In the genomic region with DNA sequence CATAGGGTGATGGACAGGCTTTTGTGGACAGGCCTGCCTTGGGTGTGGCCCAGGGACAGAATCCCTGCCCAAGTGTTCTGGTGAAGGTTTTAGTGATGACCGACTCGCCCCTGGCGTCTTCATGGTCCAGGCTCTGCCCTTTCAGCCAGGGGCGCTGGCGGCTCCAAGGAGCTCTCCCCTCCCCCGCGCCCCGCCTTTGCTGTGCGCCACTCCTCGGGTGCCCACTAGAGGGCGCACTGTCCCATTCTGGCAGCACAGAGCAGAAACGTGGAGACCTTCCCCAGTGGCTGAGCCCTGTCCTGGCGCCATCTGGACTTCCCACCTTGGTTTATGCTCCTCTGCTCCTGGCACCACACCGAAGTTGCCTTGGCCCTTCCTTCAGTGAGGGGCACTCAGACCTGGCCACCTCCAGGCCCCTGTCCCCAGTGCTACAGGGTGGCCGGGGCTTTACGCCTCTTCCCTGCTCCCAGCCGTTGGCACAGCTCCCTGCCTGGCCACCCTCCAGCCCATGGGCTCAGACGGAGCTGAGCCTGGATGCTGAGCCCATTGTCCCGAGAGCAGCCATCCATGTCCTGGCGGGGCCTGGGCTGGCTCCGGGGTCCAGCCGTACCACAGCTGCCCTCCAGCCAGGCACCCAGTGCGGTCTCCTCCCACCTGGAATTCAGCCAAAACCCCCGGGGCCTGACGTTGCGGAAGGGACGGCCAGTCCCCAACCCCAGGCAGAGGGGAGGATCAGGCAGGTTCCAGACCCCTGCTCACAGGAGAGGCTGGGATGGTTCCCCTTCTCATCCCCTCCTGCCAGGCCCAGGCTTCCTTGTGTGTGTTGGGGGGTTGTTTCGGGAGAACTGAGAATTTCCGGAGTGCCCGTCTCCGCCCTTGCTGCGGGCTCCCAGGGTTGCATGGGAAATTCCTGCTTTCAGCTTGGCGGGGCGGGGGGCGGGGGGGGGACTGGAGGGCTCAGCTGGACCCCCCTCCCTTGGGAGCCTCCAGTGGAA, we compare ENCODE assay signal across 1 cellular context.
TF ChIP-seq lines count a peak whose summit lies in the region.

No MANE protein-coding gene starts in this region.

TF ChIP-seq in HepG2, 621 proteins besides CTCF, POLR2A, EP300 and RAD21 (continued from another document and continues in another):
- TF ChIP-seq, protein P1, sequence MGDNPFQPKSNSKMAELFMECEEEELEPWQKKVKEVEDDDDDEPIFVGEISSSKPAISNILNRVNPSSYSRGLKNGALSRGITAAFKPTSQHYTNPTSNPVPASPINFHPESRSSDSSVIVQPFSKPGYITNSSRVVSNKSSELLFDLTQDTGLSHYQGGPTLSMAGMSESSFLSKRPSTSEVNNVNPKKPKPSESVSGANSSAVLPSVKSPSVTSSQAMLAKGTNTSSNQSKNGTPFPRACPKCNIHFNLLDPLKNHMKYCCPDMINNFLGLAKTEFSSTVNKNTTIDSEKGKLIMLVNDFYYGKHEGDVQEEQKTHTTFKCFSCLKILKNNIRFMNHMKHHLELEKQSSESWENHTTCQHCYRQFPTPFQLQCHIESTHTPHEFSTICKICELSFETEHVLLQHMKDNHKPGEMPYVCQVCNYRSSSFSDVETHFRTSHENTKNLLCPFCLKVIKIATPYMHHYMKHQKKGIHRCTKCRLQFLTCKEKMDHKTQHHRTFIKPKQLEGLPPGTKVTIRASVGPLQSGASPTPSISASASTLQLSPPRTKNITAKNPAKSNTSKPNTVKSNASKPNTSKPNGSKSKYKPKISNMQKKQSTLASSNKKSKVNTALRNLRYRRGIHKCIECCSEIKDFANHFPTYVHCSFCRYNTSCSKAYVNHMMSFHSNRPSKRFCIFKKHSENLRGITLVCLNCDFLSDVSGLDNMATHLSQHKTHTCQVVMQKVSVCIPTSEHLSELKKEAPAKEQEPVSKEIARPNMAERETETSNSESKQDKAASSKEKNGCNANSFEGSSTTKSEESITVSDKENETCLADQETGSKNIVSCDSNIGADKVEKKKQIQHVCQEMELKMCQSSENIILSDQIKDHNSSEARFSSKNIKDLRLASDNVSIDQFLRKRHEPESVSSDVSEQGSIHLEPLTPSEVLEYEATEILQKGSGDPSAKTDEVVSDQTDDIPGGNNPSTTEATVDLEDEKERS (CRISPR knock-in tag; IDR thresholded peaks at IDR 0.05) = no peak
- TF ChIP-seq, protein P2, sequence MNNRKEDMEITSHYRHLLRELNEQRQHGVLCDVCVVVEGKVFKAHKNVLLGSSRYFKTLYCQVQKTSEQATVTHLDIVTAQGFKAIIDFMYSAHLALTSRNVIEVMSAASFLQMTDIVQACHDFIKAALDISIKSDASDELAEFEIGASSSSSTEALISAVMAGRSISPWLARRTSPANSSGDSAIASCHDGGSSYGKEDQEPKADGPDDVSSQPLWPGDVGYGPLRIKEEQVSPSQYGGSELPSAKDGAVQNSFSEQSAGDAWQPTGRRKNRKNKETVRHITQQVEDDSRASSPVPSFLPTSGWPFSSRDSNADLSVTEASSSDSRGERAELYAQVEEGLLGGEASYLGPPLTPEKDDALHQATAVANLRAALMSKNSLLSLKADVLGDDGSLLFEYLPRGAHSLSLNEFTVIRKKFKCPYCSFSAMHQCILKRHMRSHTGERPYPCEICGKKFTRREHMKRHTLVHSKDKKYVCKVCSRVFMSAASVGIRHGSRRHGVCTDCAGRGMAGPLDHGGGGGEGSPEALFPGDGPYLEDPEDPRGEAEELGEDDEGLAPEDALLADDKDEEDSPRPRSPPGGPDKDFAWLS (CRISPR knock-in tag; IDR thresholded peaks at IDR 0.05; ENCODE audit: borderline replicate concordance) = no peak
- TF ChIP-seq, protein P3, sequence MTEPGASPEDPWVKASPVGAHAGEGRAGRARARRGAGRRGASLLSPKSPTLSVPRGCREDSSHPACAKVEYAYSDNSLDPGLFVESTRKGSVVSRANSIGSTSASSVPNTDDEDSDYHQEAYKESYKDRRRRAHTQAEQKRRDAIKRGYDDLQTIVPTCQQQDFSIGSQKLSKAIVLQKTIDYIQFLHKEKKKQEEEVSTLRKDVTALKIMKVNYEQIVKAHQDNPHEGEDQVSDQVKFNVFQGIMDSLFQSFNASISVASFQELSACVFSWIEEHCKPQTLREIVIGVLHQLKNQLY (CRISPR knock-in tag; IDR thresholded peaks at IDR 0.05) = no peak
- TF ChIP-seq HDAC6 (IDR thresholded peaks at IDR 0.05; ENCODE audit: low read depth, low read length) (no peak), NCOA1 (CRISPR knock-in tag; IDR thresholded peaks at IDR 0.05) (no peak), MED8 (CRISPR knock-in tag; IDR thresholded peaks at IDR 0.05; ENCODE audit: insufficient replicate concordance) (no peak), JUNB (CRISPR knock-in tag; IDR thresholded peaks at IDR 0.05; ENCODE audit: borderline replicate concordance) (no peak), SRSF4 (IDR thresholded peaks at IDR 0.05; ENCODE audit: low read depth, low read length, poor library complexity, severe bottlenecking) (no peak), MAF1 (CRISPR knock-in tag; IDR thresholded peaks at IDR 0.05; ENCODE audit: borderline replicate concordance) (no peak), KLF15 (CRISPR knock-in tag; IDR thresholded peaks at IDR 0.05; ENCODE audit: borderline replicate concordance) (no peak), SSRP1 (CRISPR knock-in tag; IDR thresholded peaks at IDR 0.05) (no peak), ZNF746 (CRISPR knock-in tag; IDR thresholded peaks at IDR 0.05) (no peak), EED (CRISPR knock-in tag; IDR thresholded peaks at IDR 0.05) (0 out of 2 replicates have a peak, but pooled peaks have one; percentile 20), TAF1 (CRISPR knock-in tag; IDR thresholded peaks at IDR 0.05) (0 out of 2 replicates have a peak, but pooled peaks have one; percentile 27), ZNF781 (CRISPR knock-in tag; IDR thresholded peaks at IDR 0.05; ENCODE audit: borderline replicate concordance, not compliant biosample characterization) (no peak), RAD51 (IDR thresholded peaks at IDR 0.05; ENCODE audit: borderline replicate concordance) (no peak), HMG20B (CRISPR knock-in tag; conservative IDR thresholded peaks at IDR 0.05) (no peak), BRD4 (CRISPR knock-in tag; IDR thresholded peaks at IDR 0.05) (no peak), SP2 (CRISPR knock-in tag; IDR thresholded peaks at IDR 0.05) (no peak), ZNF138 (CRISPR knock-in tag; IDR thresholded peaks at IDR 0.05; ENCODE audit: low read depth) (no peak), ZNF615 (CRISPR knock-in tag; IDR thresholded peaks at IDR 0.05; ENCODE audit: borderline replicate concordance) (no peak), ZNF235 (CRISPR knock-in tag; IDR thresholded peaks at IDR 0.05; ENCODE audit: borderline replicate concordance) (no peak), ZNF367 (CRISPR knock-in tag; IDR thresholded peaks at IDR 0.05; ENCODE audit: borderline replicate concordance) (no peak), ZNF792 (CRISPR knock-in tag; IDR thresholded peaks at IDR 0.05) (no peak), MYNN (CRISPR knock-in tag; IDR thresholded peaks at IDR 0.05; ENCODE audit: low read depth) (no peak), MTF1 (CRISPR knock-in tag; IDR thresholded peaks at IDR 0.05) (no peak), PCBP1 (IDR thresholded peaks at IDR 0.05; ENCODE audit: borderline replicate concordance, low read depth, low read length) (no peak), EEA1 (CRISPR knock-in tag; IDR thresholded peaks at IDR 0.05; ENCODE audit: borderline replicate concordance) (no peak), ZNF816 (CRISPR knock-in tag; IDR thresholded peaks at IDR 0.05; ENCODE audit: borderline replicate concordance) (no peak; the same call in 1 of the 2 replicates), SOX6 (IDR thresholded peaks at IDR 0.05) (no peak), SOX6 (CRISPR knock-in tag; IDR thresholded peaks at IDR 0.05) (no peak), KAT7 (CRISPR knock-in tag; IDR thresholded peaks at IDR 0.05; ENCODE audit: borderline replicate concordance) (no peak), ZNF747 (CRISPR knock-in tag; IDR thresholded peaks at IDR 0.05; ENCODE audit: borderline replicate concordance) (0 out of 2 replicates have a peak, but pooled peaks have one; percentile 43)
- TF ChIP-seq, protein P4, sequence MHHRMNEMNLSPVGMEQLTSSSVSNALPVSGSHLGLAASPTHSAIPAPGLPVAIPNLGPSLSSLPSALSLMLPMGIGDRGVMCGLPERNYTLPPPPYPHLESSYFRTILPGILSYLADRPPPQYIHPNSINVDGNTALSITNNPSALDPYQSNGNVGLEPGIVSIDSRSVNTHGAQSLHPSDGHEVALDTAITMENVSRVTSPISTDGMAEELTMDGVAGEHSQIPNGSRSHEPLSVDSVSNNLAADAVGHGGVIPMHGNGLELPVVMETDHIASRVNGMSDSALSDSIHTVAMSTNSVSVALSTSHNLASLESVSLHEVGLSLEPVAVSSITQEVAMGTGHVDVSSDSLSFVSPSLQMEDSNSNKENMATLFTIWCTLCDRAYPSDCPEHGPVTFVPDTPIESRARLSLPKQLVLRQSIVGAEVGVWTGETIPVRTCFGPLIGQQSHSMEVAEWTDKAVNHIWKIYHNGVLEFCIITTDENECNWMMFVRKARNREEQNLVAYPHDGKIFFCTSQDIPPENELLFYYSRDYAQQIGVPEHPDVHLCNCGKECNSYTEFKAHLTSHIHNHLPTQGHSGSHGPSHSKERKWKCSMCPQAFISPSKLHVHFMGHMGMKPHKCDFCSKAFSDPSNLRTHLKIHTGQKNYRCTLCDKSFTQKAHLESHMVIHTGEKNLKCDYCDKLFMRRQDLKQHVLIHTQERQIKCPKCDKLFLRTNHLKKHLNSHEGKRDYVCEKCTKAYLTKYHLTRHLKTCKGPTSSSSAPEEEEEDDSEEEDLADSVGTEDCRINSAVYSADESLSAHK (CRISPR knock-in tag; IDR thresholded peaks at IDR 0.05; ENCODE audit: borderline replicate concordance) = no peak
- TF ChIP-seq, protein P5, sequence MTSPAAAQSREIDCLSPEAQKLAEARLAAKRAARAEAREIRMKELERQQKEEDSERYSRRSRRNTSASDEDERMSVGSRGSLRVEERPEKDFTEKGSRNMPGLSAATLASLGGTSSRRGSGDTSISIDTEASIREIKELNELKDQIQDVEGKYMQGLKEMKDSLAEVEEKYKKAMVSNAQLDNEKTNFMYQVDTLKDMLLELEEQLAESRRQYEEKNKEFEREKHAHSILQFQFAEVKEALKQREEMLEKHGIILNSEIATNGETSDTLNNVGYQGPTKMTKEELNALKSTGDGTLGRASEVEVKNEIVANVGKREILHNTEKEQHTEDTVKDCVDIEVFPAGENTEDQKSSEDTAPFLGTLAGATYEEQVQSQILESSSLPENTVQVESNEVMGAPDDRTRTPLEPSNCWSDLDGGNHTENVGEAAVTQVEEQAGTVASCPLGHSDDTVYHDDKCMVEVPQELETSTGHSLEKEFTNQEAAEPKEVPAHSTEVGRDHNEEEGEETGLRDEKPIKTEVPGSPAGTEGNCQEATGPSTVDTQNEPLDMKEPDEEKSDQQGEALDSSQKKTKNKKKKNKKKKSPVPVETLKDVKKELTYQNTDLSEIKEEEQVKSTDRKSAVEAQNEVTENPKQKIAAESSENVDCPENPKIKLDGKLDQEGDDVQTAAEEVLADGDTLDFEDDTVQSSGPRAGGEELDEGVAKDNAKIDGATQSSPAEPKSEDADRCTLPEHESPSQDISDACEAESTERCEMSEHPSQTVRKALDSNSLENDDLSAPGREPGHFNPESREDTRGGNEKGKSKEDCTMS (CRISPR knock-in tag; conservative IDR thresholded peaks at IDR 0.05) = no peak
- TF ChIP-seq, protein P6, sequence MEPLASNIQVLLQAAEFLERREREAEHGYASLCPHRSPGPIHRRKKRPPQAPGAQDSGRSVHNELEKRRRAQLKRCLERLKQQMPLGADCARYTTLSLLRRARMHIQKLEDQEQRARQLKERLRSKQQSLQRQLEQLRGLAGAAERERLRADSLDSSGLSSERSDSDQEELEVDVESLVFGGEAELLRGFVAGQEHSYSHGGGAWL (CRISPR knock-in tag; IDR thresholded peaks at IDR 0.05) = 0 out of 2 replicates have a peak, but pooled peaks have one; percentile 34
- TF ChIP-seq, protein P7, sequence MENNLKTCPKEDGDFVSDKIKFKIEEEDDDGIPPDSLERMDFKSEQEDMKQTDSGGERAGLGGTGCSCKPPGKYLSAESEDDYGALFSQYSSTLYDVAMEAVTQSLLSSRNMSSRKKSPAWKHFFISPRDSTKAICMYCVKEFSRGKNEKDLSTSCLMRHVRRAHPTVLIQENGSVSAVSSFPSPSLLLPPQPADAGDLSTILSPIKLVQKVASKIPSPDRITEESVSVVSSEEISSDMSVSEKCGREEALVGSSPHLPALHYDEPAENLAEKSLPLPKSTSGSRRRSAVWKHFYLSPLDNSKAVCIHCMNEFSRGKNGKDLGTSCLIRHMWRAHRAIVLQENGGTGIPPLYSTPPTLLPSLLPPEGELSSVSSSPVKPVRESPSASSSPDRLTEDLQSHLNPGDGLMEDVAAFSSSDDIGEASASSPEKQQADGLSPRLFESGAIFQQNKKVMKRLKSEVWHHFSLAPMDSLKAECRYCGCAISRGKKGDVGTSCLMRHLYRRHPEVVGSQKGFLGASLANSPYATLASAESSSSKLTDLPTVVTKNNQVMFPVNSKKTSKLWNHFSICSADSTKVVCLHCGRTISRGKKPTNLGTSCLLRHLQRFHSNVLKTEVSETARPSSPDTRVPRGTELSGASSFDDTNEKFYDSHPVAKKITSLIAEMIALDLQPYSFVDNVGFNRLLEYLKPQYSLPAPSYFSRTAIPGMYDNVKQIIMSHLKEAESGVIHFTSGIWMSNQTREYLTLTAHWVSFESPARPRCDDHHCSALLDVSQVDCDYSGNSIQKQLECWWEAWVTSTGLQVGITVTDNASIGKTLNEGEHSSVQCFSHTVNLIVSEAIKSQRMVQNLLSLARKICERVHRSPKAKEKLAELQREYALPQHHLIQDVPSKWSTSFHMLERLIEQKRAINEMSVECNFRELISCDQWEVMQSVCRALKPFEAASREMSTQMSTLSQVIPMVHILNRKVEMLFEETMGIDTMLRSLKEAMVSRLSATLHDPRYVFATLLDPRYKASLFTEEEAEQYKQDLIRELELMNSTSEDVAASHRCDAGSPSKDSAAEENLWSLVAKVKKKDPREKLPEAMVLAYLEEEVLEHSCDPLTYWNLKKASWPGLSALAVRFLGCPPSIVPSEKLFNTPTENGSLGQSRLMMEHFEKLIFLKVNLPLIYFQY (CRISPR knock-in tag; IDR thresholded peaks at IDR 0.05; ENCODE audit: borderline replicate concordance) = no peak
- TF ChIP-seq, protein P8, sequence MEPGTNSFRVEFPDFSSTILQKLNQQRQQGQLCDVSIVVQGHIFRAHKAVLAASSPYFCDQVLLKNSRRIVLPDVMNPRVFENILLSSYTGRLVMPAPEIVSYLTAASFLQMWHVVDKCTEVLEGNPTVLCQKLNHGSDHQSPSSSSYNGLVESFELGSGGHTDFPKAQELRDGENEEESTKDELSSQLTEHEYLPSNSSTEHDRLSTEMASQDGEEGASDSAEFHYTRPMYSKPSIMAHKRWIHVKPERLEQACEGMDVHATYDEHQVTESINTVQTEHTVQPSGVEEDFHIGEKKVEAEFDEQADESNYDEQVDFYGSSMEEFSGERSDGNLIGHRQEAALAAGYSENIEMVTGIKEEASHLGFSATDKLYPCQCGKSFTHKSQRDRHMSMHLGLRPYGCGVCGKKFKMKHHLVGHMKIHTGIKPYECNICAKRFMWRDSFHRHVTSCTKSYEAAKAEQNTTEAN (CRISPR knock-in tag; conservative IDR thresholded peaks at IDR 0.05) = peak; percentile 16; the same call in 1 of the 2 replicates
- TF ChIP-seq, protein P9, sequence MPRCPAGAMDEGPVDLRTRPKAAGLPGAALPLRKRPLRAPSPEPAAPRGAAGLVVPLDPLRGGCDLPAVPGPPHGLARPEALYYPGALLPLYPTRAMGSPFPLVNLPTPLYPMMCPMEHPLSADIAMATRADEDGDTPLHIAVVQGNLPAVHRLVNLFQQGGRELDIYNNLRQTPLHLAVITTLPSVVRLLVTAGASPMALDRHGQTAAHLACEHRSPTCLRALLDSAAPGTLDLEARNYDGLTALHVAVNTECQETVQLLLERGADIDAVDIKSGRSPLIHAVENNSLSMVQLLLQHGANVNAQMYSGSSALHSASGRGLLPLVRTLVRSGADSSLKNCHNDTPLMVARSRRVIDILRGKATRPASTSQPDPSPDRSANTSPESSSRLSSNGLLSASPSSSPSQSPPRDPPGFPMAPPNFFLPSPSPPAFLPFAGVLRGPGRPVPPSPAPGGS (CRISPR knock-in tag; IDR thresholded peaks at IDR 0.05) = no peak
